In genomic region chr1:155016231-155016831, GRCh38 we compare ENCODE assay signal across 10 cellular contexts. TPM values are rescaled to one million over a fixed set of nuclear protein-coding genes. Genes with fewer than 3 reads are reported as not detected.
DNase-seq lines count a peak whose midpoint lies in the region; ATAC-seq and TF ChIP-seq lines count a peak whose summit lies in the region.
"Had no signal": no experiment of that assay in that cellular context is flagged by ENCODE, and none has a peak within 500 bp of the region (broad histone marks: within the 10 kb centered on the region; RNA-seq: fewer than 3 reads in every experiment).

No MANE protein-coding gene starts in this region.

- H3K4me3 ChIP-seq in GM23338 (peak overlapping the region; percentile 66), skeletal muscle tissue (ENCODE audit: low read length in 3 of 3) (peak overlapping the region in 1 of 3 donors; percentile 74)

- H3K9me3 Mint-ChIP-seq in GM23338 = no peaks in the 10 kb centered on the region
- no peaks in the 10 kb centered on the region for H3K9me3 Mint-ChIP-seq in T-helper 2 cell treated with Interferon-gamma antibody and Interleukin-4, amounts not matched to agents 5 μg/mL and 100 μg/mL, for 36 hours
- peaks cover 12% of the 10 kb centered on the region for H3K9me3 Mint-ChIP-seq in glutamatergic neuron (ENCODE audit: unreplicated experiment)
- H3K9me3 Mint-ChIP-seq: nephron progenitor cell had no signal

- peak overlapping the region; percentile 94; the same call in 1 of the 2 replicates for H3K27ac ChIP-seq in GM23338 (ENCODE audit: low read depth)
- H3K27ac ChIP-seq in skeletal muscle tissue (ENCODE audit: low read depth, low read length) = peak overlapping the region; percentile 91

- TF ChIP-seq CTCF in GM23338 (conservative IDR thresholded peaks at IDR 0.05; ENCODE audit: low read depth in 2 of 2) (no peak), glutamatergic neuron (IDR thresholded peaks at IDR 0.05; ENCODE audit: partially characterized antibody, unreplicated experiment) (no peak)

- H3K9me2 ChIP-seq in GM23338 (ENCODE audit: insufficient read depth) = no peaks in the 10 kb centered on the region

- H3K4me3 Mint-ChIP-seq in GM23338 = peak overlapping the region; percentile 48; the same call in 2 of the 3 replicates
- H3K4me3 Mint-ChIP-seq in T-helper 2 cell treated with Interferon-gamma antibody and Interleukin-4, amounts not matched to agents 5 μg/mL and 100 μg/mL, for 36 hours = peak overlapping the region; percentile 62
- peak overlapping the region; percentile 59 for H3K4me3 Mint-ChIP-seq in glutamatergic neuron (ENCODE audit: unreplicated experiment)

- H3F3A ChIP-seq in GM23338 (replicated peaks; ENCODE audit: low read depth) = 0 out of 2 replicates have a peak, but pooled peaks cover 3% of the 10 kb centered on the region

- peaks cover 6% of the 10 kb centered on the region; the same call in 1 of the 2 replicates for H4K20me1 ChIP-seq in GM23338 (replicated peaks; ENCODE audit: insufficient read depth)

- H3K27me3 Mint-ChIP-seq in GM23338 (ENCODE audit: insufficient read depth, low read depth, poor library complexity) (peaks cover 23% of the 10 kb centered on the region), glutamatergic neuron (ENCODE audit: unreplicated experiment) (peaks cover 7% of the 10 kb centered on the region)
- no peaks in the 10 kb centered on the region for H3K27me3 Mint-ChIP-seq in T-helper 2 cell treated with Interferon-gamma antibody and Interleukin-4, amounts not matched to agents 5 μg/mL and 100 μg/mL, for 36 hours (ENCODE audit: low read depth)

- peak overlapping the region; percentile 81 for H3K4me2 ChIP-seq in GM23338

- no peak for ATAC-seq in GM23338
- no peak for ATAC-seq in HG02852 (IDR thresholded peaks at IDR 0.05; ENCODE audit: unreplicated experiment)

- H3K27ac Mint-ChIP-seq in GM23338 (peak overlapping the region; percentile 98), glutamatergic neuron (ENCODE audit: unreplicated experiment) (no peak overlapping the region)
- H3K27ac Mint-ChIP-seq in T-helper 2 cell treated with Interferon-gamma antibody and Interleukin-4, amounts not matched to agents 5 μg/mL and 100 μg/mL, for 36 hours = peak overlapping the region; percentile 77

- peak overlapping the region; percentile 46 to 80 (median 73) for H3K9ac ChIP-seq in skeletal muscle tissue (ENCODE audit: low read depth in 1 of 3, low read length in 3 of 3)

- DNase-seq in GM23338 (ENCODE audit: low spot score) (no peak), glutamatergic neuron (no peak), NCI-H2227 treated with DMSO at 0.1 percent for 48 hours (lab: John Stamatoyannopoulos, UW) (no peak)
- DNase-seq in T-helper 2 cell treated with Interferon-gamma antibody and Interleukin-4, amounts not matched to agents 5 μg/mL and 100 μg/mL, for 36 hours (ENCODE audit: low spot score) = no peak
- no peak for DNase-seq in stimulated activated CD8-positive, alpha-beta memory T cell treated with anti-CD3 and anti-CD28 coated beads, Interleukin-4, amount 100 ng/mL, for 48 hours
- no peak for DNase-seq in stimulated activated CD4-positive, alpha-beta T cell treated with anti-CD3 and anti-CD28 coated beads, Interleukin-4, amount 100 ng/mL, for 24 hours
- DNase-seq: effector CD4-positive, alpha-beta T cell had no signal

- no peak overlapping the region for H2AFZ ChIP-seq in GM23338

- H3K36me3 ChIP-seq in GM23338 (ENCODE audit: insufficient read depth) (no peaks in the 10 kb centered on the region), skeletal muscle tissue (ENCODE audit: control insufficient read depth in 3 of 3, insufficient read depth in 3 of 3, low read length in 3 of 3) (peaks cover 12 to 21% (median 13%) of the 10 kb centered on the region in 3 donors)

- H3K36me3 Mint-ChIP-seq in GM23338 (ENCODE audit: low read depth) (peaks cover 34% of the 10 kb centered on the region), glutamatergic neuron (ENCODE audit: unreplicated experiment) (no peaks in the 10 kb centered on the region)
- peaks cover 62% of the 10 kb centered on the region for H3K36me3 Mint-ChIP-seq in T-helper 2 cell treated with Interferon-gamma antibody and Interleukin-4, amounts not matched to agents 5 μg/mL and 100 μg/mL, for 36 hours (ENCODE audit: low read depth)

- H3K27me3 ChIP-seq in GM23338 (ENCODE audit: insufficient read depth) (no peaks in the 10 kb centered on the region), skeletal muscle tissue (ENCODE audit: control insufficient read depth in 3 of 3, insufficient read depth in 3 of 3, low read length in 3 of 3) (no peaks in the 10 kb centered on the region)

- H3K4me1 Mint-ChIP-seq in GM23338 (peaks cover 52% of the 10 kb centered on the region), glutamatergic neuron (ENCODE audit: low read depth, unreplicated experiment) (peaks cover 20% of the 10 kb centered on the region)
- H3K4me1 Mint-ChIP-seq in T-helper 2 cell treated with Interferon-gamma antibody and Interleukin-4, amounts not matched to agents 5 μg/mL and 100 μg/mL, for 36 hours (ENCODE audit: low read depth) = peaks cover 48% of the 10 kb centered on the region

- peaks cover 5% of the 10 kb centered on the region for H3K79me2 ChIP-seq in GM23338 (replicated peaks; ENCODE audit: insufficient read depth)

- peaks cover 32% of the 10 kb centered on the region for H3K4me1 ChIP-seq in GM23338 (ENCODE audit: insufficient read depth)
- peaks cover 29 to 51% (median 38%) of the 10 kb centered on the region in 3 donors for H3K4me1 ChIP-seq in skeletal muscle tissue (ENCODE audit: control insufficient read depth in 3 of 3, insufficient read depth in 3 of 3, low read length in 3 of 3)

- no peaks in the 10 kb centered on the region for H3K9me3 ChIP-seq in skeletal muscle tissue (ENCODE audit: control insufficient read depth in 3 of 3, low read length in 3 of 3)

TF ChIP-seq in GM23338, 12 proteins besides CTCF, POLR2A, EP300 and RAD21 (continues in another document):
- no peak for TF ChIP-seq ETS1 (IDR thresholded peaks at IDR 0.05)
- no peak for TF ChIP-seq REST (IDR thresholded peaks at IDR 0.05; ENCODE audit: unreplicated experiment)
- no peak for TF ChIP-seq NANOG (IDR thresholded peaks at IDR 0.05; ENCODE audit: borderline replicate concordance)
- TF ChIP-seq POLR2AphosphoS5 (IDR thresholded peaks at IDR 0.05; ENCODE audit: low read depth) = no peak
- no peak for TF ChIP-seq JUNB (IDR thresholded peaks at IDR 0.05; ENCODE audit: unreplicated experiment)
- TF ChIP-seq EZH2phosphoT487 (IDR thresholded peaks at IDR 0.05; ENCODE audit: unreplicated experiment) = no peak
- TF ChIP-seq EZH2 (IDR thresholded peaks at IDR 0.05; ENCODE audit: low read depth, unreplicated experiment) = no peak
- TF ChIP-seq STAT1 (IDR thresholded peaks at IDR 0.05; ENCODE audit: unreplicated experiment) = no peak

RNA-seq across cellular contexts. Expression of gene ZBTB7B, which starts 13.7 kb away (rescaled TPM):
- 19.3 and 32.6 TPM in 2 replicates for total RNA-seq in GM23338 (2014; rRNA removed; shearing (Covaris generic))
- 3.6 TPM in 2 replicates for polyA plus RNA-seq in GM23338 (2016; fragmentation: Nextera tagmentation; extraction: Ambion mirVana)
- total RNA-seq in glutamatergic neuron (ENCODE audit: unreplicated experiment) = 8.1 TPM
- 7.8 TPM for total RNA-seq in skeletal muscle tissue

RNA-seq across cellular contexts. Expression of gene DCST2, which starts 17.2 kb away (rescaled TPM):
- not detected in 2 replicates for total RNA-seq in GM23338 (2014; rRNA removed; shearing (Covaris generic))
- 0.28 and 0.78 TPM in 2 replicates for polyA plus RNA-seq in GM23338 (2016; fragmentation: Nextera tagmentation; extraction: Ambion mirVana)
- total RNA-seq in glutamatergic neuron (ENCODE audit: unreplicated experiment) = 0.64 TPM
- total RNA-seq in skeletal muscle tissue = not detected

RNA-seq across cellular contexts. Expression of gene DCST1, which starts 17.3 kb away (rescaled TPM):
- total RNA-seq in GM23338 (2014; rRNA removed; shearing (Covaris generic)) = not detected in 2 replicates
- not detected in 2 replicates for polyA plus RNA-seq in GM23338 (2016; fragmentation: Nextera tagmentation; extraction: Ambion mirVana)
- total RNA-seq in glutamatergic neuron (ENCODE audit: unreplicated experiment) = not detected
- not detected for total RNA-seq in skeletal muscle tissue

RNA-seq across cellular contexts. Expression of gene LENEP, which starts 22.9 kb away (rescaled TPM):
- 1.5 and 1.6 TPM in 2 replicates for total RNA-seq in GM23338 (2014; rRNA removed; shearing (Covaris generic))
- not detected in 2 replicates for polyA plus RNA-seq in GM23338 (2016; fragmentation: Nextera tagmentation; extraction: Ambion mirVana)
- total RNA-seq in glutamatergic neuron (ENCODE audit: unreplicated experiment) = 1.3 TPM
- total RNA-seq in skeletal muscle tissue = not detected

RNA-seq across cellular contexts. Expression of gene FLAD1, which starts 33.2 kb away (rescaled TPM):
- 71.4 and 75.0 TPM in 2 replicates for total RNA-seq in GM23338 (2014; rRNA removed; shearing (Covaris generic))
- polyA plus RNA-seq in GM23338 (2016; fragmentation: Nextera tagmentation; extraction: Ambion mirVana) = 72.8 and 74.5 TPM in 2 replicates
- 68.8 TPM for total RNA-seq in glutamatergic neuron (ENCODE audit: unreplicated experiment)
- 16.2 TPM for total RNA-seq in skeletal muscle tissue
